ENCODE assay signal across 16 cellular contexts in the genomic region with DNA sequence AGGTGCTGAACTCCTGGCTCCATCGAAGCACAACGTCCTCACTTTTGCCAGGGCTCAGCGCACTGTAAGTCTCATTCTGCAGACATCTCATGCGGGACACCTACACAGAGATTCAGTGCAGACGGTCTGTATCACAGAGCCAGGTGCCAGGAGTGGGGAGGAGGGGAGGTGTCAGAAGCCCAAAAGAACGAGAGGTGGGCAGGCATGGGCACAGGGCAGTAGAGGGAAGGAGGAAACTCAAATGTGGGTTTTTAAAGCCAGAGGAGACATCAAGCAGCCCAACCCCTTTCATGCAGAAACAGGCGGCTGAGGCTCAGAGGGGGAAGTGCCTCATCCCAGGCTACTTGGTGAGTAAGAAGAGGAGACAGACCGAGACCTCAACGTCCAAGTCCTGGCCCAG. TPM values are rescaled to one million over a fixed set of nuclear protein-coding genes. Genes with fewer than 3 reads are reported as not detected.
DNase-seq lines count a peak whose midpoint lies in the region; ATAC-seq and TF ChIP-seq lines count a peak whose summit lies in the region.
"Had no signal": no experiment of that assay in that cellular context is flagged by ENCODE, and none has a peak within 500 bp of the region (broad histone marks: within the 10 kb centered on the region; RNA-seq: fewer than 3 reads in every experiment).

No MANE protein-coding gene starts in this region.

- CTCF ChIA-PET in activated naive CD4-positive, alpha-beta T cell treated with anti-CD3 and anti-CD28 coated beads, Interleukin-2, amount 10 ng/mL, durations not matched to agents 7 days and 5 days (lab: Charles Lee): no interaction called here

- TF ChIP-seq CTCF in OCI-LY1 (IDR thresholded peaks at IDR 0.05; ENCODE audit: low read length) (no peak), lower lobe of right lung (IDR thresholded peaks at IDR 0.05) (no peak), tibial nerve (IDR thresholded peaks at IDR 0.05) (no peak), WERI-Rb-1 (IDR thresholded peaks at IDR 0.05; ENCODE audit: low read depth, low read length) (no peak)

- peak overlapping the region; percentile 14 for H3K4me3 ChIP-seq in OCI-LY1 (ENCODE audit: low read depth, low read length, poor library complexity, severe bottlenecking)
- H3K4me3 ChIP-seq in lower lobe of right lung: no peak overlapping the region
- H3K4me3 ChIP-seq in tibial nerve: no peak overlapping the region
- H3K4me3 ChIP-seq in WERI-Rb-1 (ENCODE audit: low read depth, low read length): no peak overlapping the region
- H3K4me3 ChIP-seq: coronary artery, esophagus muscularis mucosa, MG63 had no signal

- H3K4me3 Mint-ChIP-seq in activated naive CD4-positive, alpha-beta T cell treated with anti-CD3 and anti-CD28 coated beads, Interleukin-2, amount 10 ng/mL, durations not matched to agents 7 days and 5 days: no peak overlapping the region
- H3K4me3 Mint-ChIP-seq: activated T-helper 1 cell treated with anti-CD3 and anti-CD28 coated beads, Interleukin-12 subunit alpha, Interleukin-12 subunit beta, Interleukin-2, Interleukin-4 antibody, amounts not matched to agents 30 ng/mL and 10 ng/mL and 1 ng/mL, durations not matched to agents 14 hours and 24 hours and 36 hours had no signal

- peak overlapping the region; percentile 47 for H3K9ac ChIP-seq in OCI-LY1 (ENCODE audit: low read length)

- peak overlapping the region; percentile 51; the same call in 1 of the 2 replicates for H2AFZ ChIP-seq in OCI-LY1 (ENCODE audit: low read length)

- peak overlapping the region; percentile 17 to 44 for H3K27ac Mint-ChIP-seq in activated naive CD4-positive, alpha-beta T cell treated with anti-CD3 and anti-CD28 coated beads, Interleukin-2, amount 50 U/mL, for 72 hours
- H3K27ac Mint-ChIP-seq in activated naive CD4-positive, alpha-beta T cell treated with anti-CD3 and anti-CD28 coated beads, Interleukin-2, amount 10 ng/mL, durations not matched to agents 7 days and 5 days: no peak overlapping the region

- peaks cover 0 to 6% of the 10 kb centered on the region in 2 donors for H3K36me3 Mint-ChIP-seq in activated naive CD4-positive, alpha-beta T cell treated with anti-CD3 and anti-CD28 coated beads, Interleukin-2, amount 50 U/mL, for 72 hours
- peaks cover 3% of the 10 kb centered on the region for H3K36me3 Mint-ChIP-seq in activated naive CD4-positive, alpha-beta T cell treated with anti-CD3 and anti-CD28 coated beads, Interleukin-2, amount 10 ng/mL, durations not matched to agents 7 days and 5 days

- H3K36me3 ChIP-seq in OCI-LY1 (ENCODE audit: insufficient read depth, low read length) (peaks cover 2% of the 10 kb centered on the region; the same call in 1 of the 2 replicates), lower lobe of right lung (no peaks in the 10 kb centered on the region), tibial nerve (no peaks in the 10 kb centered on the region), WERI-Rb-1 (no peaks in the 10 kb centered on the region)
- H3K36me3 ChIP-seq: esophagus muscularis mucosa, MG63, neutrophil had no signal

- peaks cover 32% of the 10 kb centered on the region for H3K27me3 Mint-ChIP-seq in activated naive CD4-positive, alpha-beta T cell treated with anti-CD3 and anti-CD28 coated beads, Interleukin-2, amount 10 ng/mL, durations not matched to agents 7 days and 5 days

- no peaks in the 10 kb centered on the region for H3K27me3 ChIP-seq in OCI-LY1 (ENCODE audit: insufficient read depth, low read length)
- no peaks in the 10 kb centered on the region for H3K27me3 ChIP-seq in lower lobe of right lung (ENCODE audit: low read depth)
- no peaks in the 10 kb centered on the region for H3K27me3 ChIP-seq in tibial nerve
- no peaks in the 10 kb centered on the region for H3K27me3 ChIP-seq in WERI-Rb-1 (ENCODE audit: insufficient read depth, low read depth, severe bottlenecking)
- H3K27me3 ChIP-seq: MG63, neutrophil had no signal

- no peak for TF ChIP-seq POLR2A in tibial nerve (IDR thresholded peaks at IDR 0.05)

- no peaks in the 10 kb centered on the region for H4K20me1 ChIP-seq in OCI-LY1 (ENCODE audit: insufficient read depth, low read length)

- DNase-seq in activated naive CD4-positive, alpha-beta T cell treated with anti-CD3 and anti-CD28 coated beads, Interleukin-2, amount 50 U/mL, for 72 hours (ENCODE audit: low spot score in 2 of 2): no peak
- no peak for DNase-seq in activated naive CD4-positive, alpha-beta T cell treated with anti-CD3 and anti-CD28 coated beads, Interleukin-2, amount 10 ng/mL, durations not matched to agents 7 days and 5 days
- DNase-seq in lower lobe of right lung: no peak
- DNase-seq in tibial nerve (ENCODE audit: low spot score in 2 of 2): no peak
- no peak for DNase-seq in WERI-Rb-1
- DNase-seq in AML-193 (lab: John Stamatoyannopoulos, UW): no peak
- DNase-seq: activated CD4-positive, alpha-beta T cell treated with anti-CD3 and anti-CD28 coated beads for 48 hours; hippocampal formation; MG63; NK-92 treated with Interleukin-12 subunit alpha and Interleukin-12 subunit beta, amount 100 ng/mL, for 24 hours had no signal

- no peak for TF ChIP-seq EP300 in tibial nerve (IDR thresholded peaks at IDR 0.05)

- peaks cover 0 to 5% of the 10 kb centered on the region in 2 donors for H3K9me3 Mint-ChIP-seq in activated naive CD4-positive, alpha-beta T cell treated with anti-CD3 and anti-CD28 coated beads, Interleukin-2, amount 50 U/mL, for 72 hours
- peaks cover 3% of the 10 kb centered on the region for H3K9me3 Mint-ChIP-seq in activated naive CD4-positive, alpha-beta T cell treated with anti-CD3 and anti-CD28 coated beads, Interleukin-2, amount 10 ng/mL, durations not matched to agents 7 days and 5 days

- intact Hi-C loops in lower lobe of right lung (cut with DNase I): no loop called here

- peaks cover 60% of the 10 kb centered on the region for H3K4me1 ChIP-seq in OCI-LY1 (ENCODE audit: insufficient read depth, low read length, severe bottlenecking)
- H3K4me1 ChIP-seq in lower lobe of right lung: peaks cover 24% of the 10 kb centered on the region
- peaks cover 0 to 3% (median 0%) of the 10 kb centered on the region in 4 donors for H3K4me1 ChIP-seq in tibial nerve

- no peaks in the 10 kb centered on the region for H3F3A ChIP-seq in OCI-LY1 (ENCODE audit: insufficient read depth, low read length)

- peak overlapping the region; percentile 54 for H3K4me2 ChIP-seq in OCI-LY1 (ENCODE audit: low read length)

- H3K9me3 ChIP-seq in OCI-LY1 (ENCODE audit: low read length) (peaks cover 12% of the 10 kb centered on the region), lower lobe of right lung (no peaks in the 10 kb centered on the region), tibial nerve (no peaks in the 10 kb centered on the region), WERI-Rb-1 (ENCODE audit: severe bottlenecking) (no peaks in the 10 kb centered on the region)
- H3K9me3 ChIP-seq: esophagus muscularis mucosa, MG63, neutrophil had no signal

- no peaks in the 10 kb centered on the region for H3K79me2 ChIP-seq in OCI-LY1 (ENCODE audit: insufficient read depth, low read length)

- 68 to 69% methylated on average over 9 of the region's 9 CpGs for WGBS in tibial nerve, 2 donors

- peaks cover 20% of the 10 kb centered on the region for H3K4me1 Mint-ChIP-seq in activated naive CD4-positive, alpha-beta T cell treated with anti-CD3 and anti-CD28 coated beads, Interleukin-2, amount 10 ng/mL, durations not matched to agents 7 days and 5 days

- no peaks in the 10 kb centered on the region for H3K9me2 ChIP-seq in OCI-LY1 (ENCODE audit: low read depth, low read length)

- no peak for ATAC-seq in activated naive CD4-positive, alpha-beta T cell treated with anti-CD3 and anti-CD28 coated beads, Interleukin-2, amount 50 U/mL, for 72 hours
- ATAC-seq in lower lobe of right lung: peak in 1 of 2 donors; percentile 9
- no peak for ATAC-seq in HG02885 (IDR thresholded peaks at IDR 0.05; ENCODE audit: poor library complexity, unreplicated experiment)

- peak overlapping the region; percentile 95 for H3K27ac ChIP-seq in OCI-LY1 (ENCODE audit: low read depth, low read length, poor library complexity, severe bottlenecking)
- H3K27ac ChIP-seq in lower lobe of right lung: peak overlapping the region; percentile 31
- peak overlapping the region in 3 of 4 donors; percentile 26 to 56 (median 55) for H3K27ac ChIP-seq in tibial nerve
- H3K27ac ChIP-seq in WERI-Rb-1: no peak overlapping the region
- H3K27ac ChIP-seq: neutrophil had no signal

RNA-seq across cellular contexts. Expression of a gene that starts 2.5 kb away (rescaled TPM):
- 1 to 10 TPM; 2.8 to 5.1 TPM for total RNA-seq in activated naive CD4-positive, alpha-beta T cell treated with anti-CD3 and anti-CD28 coated beads, Interleukin-2, amount 50 U/mL, for 72 hours
- total RNA-seq in lower lobe of right lung: 3.8 TPM
- total RNA-seq in tibial nerve: 10 to 100 TPM in 1 of 4 donors, 1 to 10 TPM in 3; 1.8 to 11.4 (median 3.2) TPM

RNA-seq across cellular contexts. Expression of a gene that starts 8.9 kb away (rescaled TPM):
- total RNA-seq in activated naive CD4-positive, alpha-beta T cell treated with anti-CD3 and anti-CD28 coated beads, Interleukin-2, amount 50 U/mL, for 72 hours: 1 to 10 TPM; 2.1 to 2.8 TPM
- total RNA-seq in lower lobe of right lung (7.2 TPM), tibial nerve (1 to 10 TPM in 3 of 4 donors, under 1 TPM in 1; 0.30 to 2.4 (median 2.0) TPM)

RNA-seq across cellular contexts. Expression of a gene that starts 24.6 kb away (rescaled TPM):
- total RNA-seq in activated naive CD4-positive, alpha-beta T cell treated with anti-CD3 and anti-CD28 coated beads, Interleukin-2, amount 50 U/mL, for 72 hours: 10 to 100 TPM; 18.1 to 24.3 TPM
- total RNA-seq in lower lobe of right lung: 41.3 TPM
- 10 to 100 TPM; 32.6 to 52.5 (median 45.3) TPM for total RNA-seq in tibial nerve

RNA-seq across cellular contexts. Expression of a gene that starts 31.1 kb away (rescaled TPM):
- total RNA-seq in activated naive CD4-positive, alpha-beta T cell treated with anti-CD3 and anti-CD28 coated beads, Interleukin-2, amount 50 U/mL, for 72 hours: 100 to 1,000 TPM; 288 to 307 TPM
- total RNA-seq in lower lobe of right lung (169 TPM), tibial nerve (100 to 1,000 TPM; 192 to 256 (median 242) TPM)

RNA-seq across cellular contexts. Expression of a gene that starts 50.9 kb away (rescaled TPM):
- 10 to 100 TPM; 77.1 to 92.6 TPM for total RNA-seq in activated naive CD4-positive, alpha-beta T cell treated with anti-CD3 and anti-CD28 coated beads, Interleukin-2, amount 50 U/mL, for 72 hours
- total RNA-seq in lower lobe of right lung (48.7 TPM), tibial nerve (10 to 100 TPM; 26.2 to 52.5 (median 38.2) TPM)
